1 cellular context compared by ENCODE assay signal in the genomic region with DNA sequence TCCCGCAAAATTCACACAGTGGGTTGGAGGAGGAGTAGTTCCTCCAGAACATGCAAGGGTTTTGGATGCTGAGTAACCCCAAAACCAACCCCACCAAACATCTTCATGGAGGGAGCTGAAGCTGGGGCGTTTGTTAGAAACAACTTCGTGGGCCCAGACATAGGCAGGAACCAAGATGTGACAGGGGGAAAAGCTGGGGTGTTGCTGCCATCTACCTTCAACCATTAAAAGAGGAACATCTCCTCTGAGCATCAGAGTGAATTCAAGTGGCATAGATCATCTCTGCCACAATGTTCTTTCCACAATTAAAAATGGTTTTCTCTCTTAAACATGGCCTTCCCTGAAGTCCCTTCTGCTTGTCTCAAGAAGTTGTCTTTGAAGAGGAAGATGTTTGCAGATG.
TF ChIP-seq lines count a peak whose summit lies in the region.

No MANE protein-coding gene starts in this region.

TF ChIP-seq in K562, 482 proteins besides CTCF, POLR2A, EP300 and RAD21 (continued from another document):
- TF ChIP-seq KDM4B (IDR thresholded peaks at IDR 0.05; ENCODE audit: borderline replicate concordance in 2 of 2, low read depth in 1 of 2) (no peak), NR2F6 (CRISPR knock-in tag; IDR thresholded peaks at IDR 0.05) (no peak), ZNF644 (tag; IDR thresholded peaks at IDR 0.05; ENCODE audit: low read depth) (no peak), ZNF592 (IDR thresholded peaks at IDR 0.05) (no peak), ZNF79 (CRISPR knock-in tag; IDR thresholded peaks at IDR 0.05; ENCODE audit: low read depth) (no peak)
